Comparison of ENCODE assay signal across 10 cellular contexts in the genomic region with DNA sequence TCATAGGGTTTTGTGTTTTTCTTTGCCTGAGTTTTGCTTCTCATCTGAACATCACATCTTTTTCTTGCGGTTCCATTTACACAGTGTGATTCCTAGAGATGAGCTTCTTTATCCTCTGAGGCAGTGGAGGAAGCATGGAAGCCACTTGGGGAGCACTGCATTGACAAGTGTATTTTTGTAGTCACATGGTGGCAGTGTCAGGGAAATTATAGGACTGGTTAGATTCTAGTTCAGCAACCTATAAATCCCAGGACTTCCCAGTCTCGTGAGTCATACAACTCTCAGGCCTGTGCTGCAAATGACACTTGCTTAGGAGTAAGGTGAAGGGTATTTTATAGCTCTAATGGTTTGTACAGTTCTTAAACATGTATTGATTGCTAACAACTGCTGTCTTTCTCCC. TPM values are rescaled to one million over a fixed set of nuclear protein-coding genes. Genes with fewer than 3 reads are reported as not detected.
A peak's percentile ranks its signal among the peaks of the same experiment; 100 is the strongest.
DNase-seq lines count a peak whose midpoint lies in the region; ATAC-seq, FAIRE-seq and TF ChIP-seq lines count a peak whose summit lies in the region.
"Had no signal": no experiment of that assay in that cellular context is flagged by ENCODE, and none has a peak within 500 bp of the region (broad histone marks: within the 10 kb centered on the region; RNA-seq: fewer than 3 reads in every experiment).

No MANE protein-coding gene starts in this region.

- H3K27ac Mint-ChIP-seq in CD8-positive, alpha-beta memory T cell, result peak overlapping the region in 5 of 8 donors; percentile 26 to 83 (median 43)
- H3K27ac Mint-ChIP-seq in chondrocyte (ENCODE audit: unreplicated experiment), result peak overlapping the region; percentile 38
- H3K27ac Mint-ChIP-seq: activated B cell treated with CpG ODN at 0.5 μM for 24 hours had no signal

- no peaks in the 10 kb centered on the region for H3K4me1 ChIP-seq in CD8-positive, alpha-beta memory T cell (ENCODE audit: insufficient read depth, low read length)
- no peaks in the 10 kb centered on the region for H3K4me1 ChIP-seq in mucosa of descending colon (ENCODE audit: low read depth)
- no peaks in the 10 kb centered on the region for H3K4me1 ChIP-seq in small intestine (ENCODE audit: control insufficient read depth in 2 of 2, insufficient read depth in 1 of 2, low read depth in 1 of 2, low read length in 1 of 2)
- no peaks in the 10 kb centered on the region for H3K4me1 ChIP-seq in SJCRH30

- no peak overlapping the region for H3K4me3 ChIP-seq in CD8-positive, alpha-beta memory T cell (ENCODE audit: low read length)
- H3K4me3 ChIP-seq in mucosa of descending colon (no peak overlapping the region), small intestine (ENCODE audit: low read depth in 1 of 2, low read length in 2 of 2) (no peak overlapping the region), SJCRH30 (no peak overlapping the region)

- peaks cover 9 to 24% (median 15%) of the 10 kb centered on the region in 3 donors for H3K4me1 Mint-ChIP-seq in CD8-positive, alpha-beta memory T cell
- H3K4me1 Mint-ChIP-seq in chondrocyte (ENCODE audit: low read depth), result peaks cover 11% of the 10 kb centered on the region

- peak; percentile 84 for ATAC-seq in mucosa of descending colon
- no peak for ATAC-seq in HG02981 (IDR thresholded peaks at IDR 0.05; ENCODE audit: unreplicated experiment)

- no peak for TF ChIP-seq CTCF in chondrocyte (IDR thresholded peaks at IDR 0.05)
- no peak for TF ChIP-seq CTCF in mucosa of descending colon (IDR thresholded peaks at IDR 0.05)

- no peak for FAIRE-seq in small intestine (lab: Jason Lieb, UNC)

- H3K9me3 Mint-ChIP-seq in CD8-positive, alpha-beta memory T cell, result no peaks in the 10 kb centered on the region
- H3K9me3 Mint-ChIP-seq in chondrocyte (ENCODE audit: low read depth), result no peaks in the 10 kb centered on the region
- H3K9me3 Mint-ChIP-seq: activated B cell treated with CpG ODN at 0.5 μM for 24 hours had no signal

- H3K36me3 ChIP-seq in CD8-positive, alpha-beta memory T cell (ENCODE audit: insufficient read depth, low read length), result peaks cover 7% of the 10 kb centered on the region
- H3K36me3 ChIP-seq in mucosa of descending colon (ENCODE audit: low read depth) (no peaks in the 10 kb centered on the region), small intestine (ENCODE audit: control insufficient read depth in 2 of 2, insufficient read depth in 2 of 2, low read length in 2 of 2) (peaks cover 9 to 12% of the 10 kb centered on the region in 2 donors), SJCRH30 (peaks cover 20% of the 10 kb centered on the region)

- no peak overlapping the region for H3K4me3 Mint-ChIP-seq in CD8-positive, alpha-beta memory T cell
- H3K4me3 Mint-ChIP-seq in chondrocyte (ENCODE audit: unreplicated experiment), result no peak overlapping the region
- H3K4me3 Mint-ChIP-seq: activated B cell treated with CpG ODN at 0.5 μM for 24 hours had no signal

- 83 to 88% (median 85%) methylated on average over 2 of the region's 2 CpGs for WGBS in small intestine, 3 donors

- H3K27me3 ChIP-seq in CD8-positive, alpha-beta memory T cell (ENCODE audit: insufficient read depth, low read length, poor library complexity, severe bottlenecking), result no peaks in the 10 kb centered on the region
- H3K27me3 ChIP-seq in small intestine (ENCODE audit: control insufficient read depth in 2 of 2, insufficient read depth in 2 of 2, low read length in 2 of 2) (no peaks in the 10 kb centered on the region), SJCRH30 (no peaks in the 10 kb centered on the region)

- H3K27me3 Mint-ChIP-seq in CD8-positive, alpha-beta memory T cell, result no peaks in the 10 kb centered on the region
- H3K27me3 Mint-ChIP-seq in chondrocyte (ENCODE audit: low read depth), result no peaks in the 10 kb centered on the region
- H3K27me3 Mint-ChIP-seq: activated B cell treated with CpG ODN at 0.5 μM for 24 hours had no signal

- H3K36me3 Mint-ChIP-seq in CD8-positive, alpha-beta memory T cell, result peaks cover 7 to 71% (median 7%) of the 10 kb centered on the region in 3 donors
- H3K36me3 Mint-ChIP-seq in chondrocyte (ENCODE audit: low read depth), result peaks cover 10% of the 10 kb centered on the region

- H3K9me3 ChIP-seq in CD8-positive, alpha-beta memory T cell (ENCODE audit: low read length), result no peaks in the 10 kb centered on the region
- H3K9me3 ChIP-seq in mucosa of descending colon (no peaks in the 10 kb centered on the region), small intestine (ENCODE audit: control insufficient read depth, low read depth) (no peaks in the 10 kb centered on the region), SJCRH30 (replicated peaks) (no peaks in the 10 kb centered on the region)

- no peak overlapping the region for H3K27ac ChIP-seq in CD8-positive, alpha-beta memory T cell (ENCODE audit: low read depth, low read length)
- no peak overlapping the region for H3K27ac ChIP-seq in small intestine (ENCODE audit: low read depth in 1 of 2, low read length in 1 of 2)
- no peak overlapping the region for H3K27ac ChIP-seq in SJCRH30

- intact Hi-C loops in mucosa of descending colon (cut with DNase I, micrococcal nuclease), result no loop called here

- CTCF ChIA-PET in CD8-positive, alpha-beta memory T cell (lab: Charles Lee), result no interaction called here

- no peak for DNase-seq in CD8-positive, alpha-beta memory T cell
- DNase-seq in Kasumi-1 (lab: John Stamatoyannopoulos, UW), result peak; percentile 3 to 9
- DNase-seq in chondrocyte (ENCODE audit: low spot score), result no peak
- DNase-seq in mucosa of descending colon, result no peak
- no peak for DNase-seq in small intestine
- no peak for DNase-seq in SJCRH30
- DNase-seq in C1 segment of cervical spinal cord (lab: John Stamatoyannopoulos, UW), result no peak
- DNase-seq: activated B cell treated with CpG ODN at 0.5 μM for 24 hours, Calu3 had no signal

- POLR2A ChIA-PET in CD8-positive, alpha-beta memory T cell (lab: Charles Lee), result no interaction called here

RNA-seq across cellular contexts. Expression of gene RBM6, which starts 58.4 kb away (rescaled TPM):
- 10 to 100 TPM; 71.6 to 75.8 TPM for total RNA-seq in CD8-positive, alpha-beta memory T cell
- polyA plus RNA-seq in CD8-positive, alpha-beta memory T cell, result 53.2 TPM
- total RNA-seq in chondrocyte (57.1 to 70.7 TPM (median 61.0 TPM) in 3 replicates), mucosa of descending colon (100 to 1,000 TPM in 2 of 3 donors, 10 to 100 TPM in 1; 75.6 to 124 (median 112) TPM)
- polyA plus RNA-seq in small intestine, result 100 to 1,000 TPM in 2 of 3 donors, 10 to 100 TPM in 1; 61.0 to 409 (median 207) TPM
- 51.0 and 58.1 TPM in 2 replicates for total RNA-seq in SJCRH30 (2014; rRNA removed; shearing (Covaris generic))

Comparison
In these comparisons a context has a peak if more than half of its experiments do, and no peak if none do; other contexts are left out.
1. DNase-seq: peak in Kasumi-1 (2 of 2); none in CD8-positive, alpha-beta memory T cell (0 of 5), chondrocyte (single experiment), mucosa of descending colon (0 of 3), small intestine (single experiment), SJCRH30 (0 of 2) and C1 segment of cervical spinal cord (0 of 14).